In genomic region chr15:60643490-60644040, GRCh38 we compare ENCODE assay signal across 11 cellular contexts.
"Had no signal": no experiment of that assay in that cellular context is flagged by ENCODE, and none has a peak within 500 bp of the region (broad histone marks: within the 10 kb centered on the region; RNA-seq: fewer than 3 reads in every experiment).

No MANE protein-coding gene starts in this region.

- H3K9me3 Mint-ChIP-seq: activated naive CD8-positive, alpha-beta T cell treated with anti-CD3 and anti-CD28 coated beads, Interleukin-2, amount 50 U/mL, for 24 hours; T-helper 2 cell treated with Interferon-gamma antibody and Interleukin-4, amounts not matched to agents 5 μg/mL and 100 μg/mL, for 36 hours had no signal

- H3K27me3 ChIP-seq: sigmoid colon, upper lobe of right lung had no signal

- DNase-seq: activated naive CD4-positive, alpha-beta T cell; activated naive CD8-positive, alpha-beta T cell treated with anti-CD3 and anti-CD28 coated beads, Interleukin-2, amount 50 U/mL, for 24 hours; aorta; foreskin fibroblast; glutamatergic neuron; kidney glomerular epithelial cell; sigmoid colon; stimulated activated CD4-positive, alpha-beta T cell treated with anti-CD3 and anti-CD28 coated beads, Interleukin-1b, Interleukin-23, amount 100 ng/mL, for 48 hours; upper lobe of right lung had no signal

- H3K4me3 ChIP-seq: sigmoid colon, thoracic aorta, upper lobe of right lung had no signal

- H3K4me3 Mint-ChIP-seq: activated naive CD8-positive, alpha-beta T cell treated with anti-CD3 and anti-CD28 coated beads, Interleukin-2, amount 50 U/mL, for 24 hours; T-helper 2 cell treated with Interferon-gamma antibody and Interleukin-4, amounts not matched to agents 5 μg/mL and 100 μg/mL, for 36 hours had no signal

- H3K27me3 Mint-ChIP-seq: activated naive CD8-positive, alpha-beta T cell treated with anti-CD3 and anti-CD28 coated beads, Interleukin-2, amount 50 U/mL, for 24 hours had no signal

- H3K27ac ChIP-seq: sigmoid colon, thoracic aorta, upper lobe of right lung had no signal

- H3K27ac Mint-ChIP-seq: activated naive CD8-positive, alpha-beta T cell treated with anti-CD3 and anti-CD28 coated beads, Interleukin-2, amount 50 U/mL, for 24 hours; T-helper 2 cell treated with Interferon-gamma antibody and Interleukin-4, amounts not matched to agents 5 μg/mL and 100 μg/mL, for 36 hours had no signal

- H3K4me1 ChIP-seq: upper lobe of right lung had no signal

- H3K9me3 ChIP-seq: sigmoid colon, thoracic aorta, upper lobe of right lung had no signal

- H3K36me3 ChIP-seq: sigmoid colon, thoracic aorta, upper lobe of right lung had no signal
